In the genomic region with DNA sequence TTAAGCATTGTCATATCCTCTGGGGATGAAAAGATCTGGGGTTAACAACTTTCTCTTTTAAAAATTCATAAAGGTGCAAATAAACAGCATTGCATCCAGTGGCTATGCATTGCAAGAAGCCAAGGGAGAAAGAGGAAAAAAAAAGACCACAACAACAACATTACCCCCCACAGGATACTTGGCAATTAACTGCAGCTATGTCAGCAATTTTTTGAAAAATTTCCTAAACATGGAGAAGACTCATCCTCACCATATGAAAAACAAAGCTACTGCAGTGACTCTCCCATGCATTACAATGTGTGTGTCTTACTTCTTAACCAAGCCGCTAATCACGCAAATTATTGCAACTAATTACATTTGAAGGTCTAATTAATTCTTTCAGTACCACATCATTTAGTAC, we compare ENCODE assay signal across 2 cellular contexts.
A peak's percentile ranks its signal among the peaks of the same experiment; 100 is the strongest.
TF ChIP-seq lines count a peak whose summit lies in the region.

No MANE protein-coding gene starts in this region.

TF ChIP-seq in HepG2, 621 proteins besides CTCF, POLR2A, EP300 and RAD21:
- no peak for TF ChIP-seq SALL1 (CRISPR knock-in tag; IDR thresholded peaks at IDR 0.05)
- peak; percentile 67 for TF ChIP-seq MAFF (IDR thresholded peaks at IDR 0.05; ENCODE audit: low read depth, low read length)
- TF ChIP-seq MAFK (conservative IDR thresholded peaks at IDR 0.05 in 1 of 2, IDR thresholded peaks at IDR 0.05 in 1 of 2; ENCODE audit: low read length in 2 of 2): peak; percentile 57 to 70; a peak in 3 of 4 replicates

TF ChIP-seq in K562, 482 proteins besides CTCF, POLR2A, EP300 and RAD21:
- TF ChIP-seq CREB3 (tag; conservative IDR thresholded peaks at IDR 0.05; ENCODE audit: low read depth): no peak
- no peak for TF ChIP-seq SRSF1 (IDR thresholded peaks at IDR 0.05; ENCODE audit: low read depth, low read length)
- TF ChIP-seq IRF9 (tag; IDR thresholded peaks at IDR 0.05): no peak
- TF ChIP-seq NBN (IDR thresholded peaks at IDR 0.05; ENCODE audit: low read depth): no peak
- TF ChIP-seq MAFF (IDR thresholded peaks at IDR 0.05; ENCODE audit: low read length): peak; percentile 30; the same call in 1 of the 2 replicates
- TF ChIP-seq, protein P1, sequence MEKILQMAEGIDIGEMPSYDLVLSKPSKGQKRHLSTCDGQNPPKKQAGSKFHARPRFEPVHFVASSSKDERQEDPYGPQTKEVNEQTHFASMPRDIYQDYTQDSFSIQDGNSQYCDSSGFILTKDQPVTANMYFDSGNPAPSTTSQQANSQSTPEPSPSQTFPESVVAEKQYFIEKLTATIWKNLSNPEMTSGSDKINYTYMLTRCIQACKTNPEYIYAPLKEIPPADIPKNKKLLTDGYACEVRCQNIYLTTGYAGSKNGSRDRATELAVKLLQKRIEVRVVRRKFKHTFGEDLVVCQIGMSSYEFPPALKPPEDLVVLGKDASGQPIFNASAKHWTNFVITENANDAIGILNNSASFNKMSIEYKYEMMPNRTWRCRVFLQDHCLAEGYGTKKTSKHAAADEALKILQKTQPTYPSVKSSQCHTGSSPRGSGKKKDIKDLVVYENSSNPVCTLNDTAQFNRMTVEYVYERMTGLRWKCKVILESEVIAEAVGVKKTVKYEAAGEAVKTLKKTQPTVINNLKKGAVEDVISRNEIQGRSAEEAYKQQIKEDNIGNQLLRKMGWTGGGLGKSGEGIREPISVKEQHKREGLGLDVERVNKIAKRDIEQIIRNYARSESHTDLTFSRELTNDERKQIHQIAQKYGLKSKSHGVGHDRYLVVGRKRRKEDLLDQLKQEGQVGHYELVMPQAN (IDR thresholded peaks at IDR 0.05; ENCODE audit: borderline replicate concordance): no peak
- no peak for TF ChIP-seq NCOR1 (IDR thresholded peaks at IDR 0.05)
- peak; percentile 37; the same call in 1 of the 2 replicates for TF ChIP-seq ZNF316 (IDR thresholded peaks at IDR 0.05)
